11 cellular contexts compared by ENCODE assay signal in the genomic region with DNA sequence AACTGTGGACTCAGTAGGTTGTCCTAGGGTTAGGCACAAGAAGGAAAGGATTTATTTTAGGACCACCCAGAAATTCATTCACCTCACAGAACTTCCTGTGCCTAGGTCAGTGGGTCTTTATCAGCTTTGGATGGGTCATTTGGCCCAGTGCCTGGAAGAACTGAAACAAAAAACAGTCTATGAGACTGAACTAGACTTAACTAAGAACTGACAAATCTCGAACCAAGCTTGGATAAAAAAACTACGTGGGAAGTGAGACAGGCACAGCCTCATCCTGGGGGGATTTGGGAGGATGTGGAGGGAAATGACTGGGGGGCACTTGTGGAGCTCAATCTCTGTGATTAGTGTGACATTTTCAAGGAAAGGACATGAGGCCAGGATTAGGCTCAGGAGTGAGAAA. TPM values are rescaled to one million over a fixed set of nuclear protein-coding genes. Genes with fewer than 3 reads are reported as not detected.
DNase-seq lines count a peak whose midpoint lies in the region; ATAC-seq, FAIRE-seq and TF ChIP-seq lines count a peak whose summit lies in the region.
"Had no signal": no experiment of that assay in that cellular context is flagged by ENCODE, and none has a peak within 500 bp of the region (broad histone marks: within the 10 kb centered on the region; RNA-seq: fewer than 3 reads in every experiment).

No MANE protein-coding gene starts in this region.

- 29 to 43% methylated on average over 2 of the region's 2 CpGs for WGBS in heart right ventricle, 2 donors
- 59% methylated on average over 2 of the region's 2 CpGs for WGBS in GM12878 (ENCODE audit: insufficient coverage, insufficient replicate concordance, low lambda C conversion rate, missing lambda C conversion rate)

- peak overlapping the region; percentile 26; the same call in 1 of the 2 replicates for H3K9ac ChIP-seq in GM12878 (ENCODE audit: control insufficient read depth, insufficient read depth, low read length)

- no peaks in the 10 kb centered on the region for H3K27me3 Mint-ChIP-seq in natural killer cell (ENCODE audit: low read depth in 2 of 2)

- H3K4me3 ChIP-seq in heart right ventricle: no peak overlapping the region
- no peak overlapping the region for H3K4me3 ChIP-seq in GM12878
- H3K4me3 ChIP-seq in uterus: no peak overlapping the region
- H3K4me3 ChIP-seq: thyroid gland had no signal

- FAIRE-seq in GM12878 (lab: Jason Lieb, UNC): no peak

- H3K27ac ChIP-seq in heart right ventricle: peak overlapping the region in 9 of 10 donors; percentile 50 to 98 (median 97)
- H3K27ac ChIP-seq in GM12878 (ENCODE audit: control insufficient read depth, insufficient read depth): peak overlapping the region; percentile 83
- H3K27ac ChIP-seq in uterus: peak overlapping the region; percentile 95 to 98

- H3K9me3 Mint-ChIP-seq in natural killer cell: no peaks in the 10 kb centered on the region

- H3K27me3 ChIP-seq in heart right ventricle: no peaks in the 10 kb centered on the region
- no peaks in the 10 kb centered on the region for H3K27me3 ChIP-seq in GM12878 (replicated peaks in 1 of 2; ENCODE audit: control insufficient read depth in 2 of 2, insufficient read depth in 2 of 2, low read length in 1 of 2)
- H3K27me3 ChIP-seq in uterus: no peaks in the 10 kb centered on the region
- H3K27me3 ChIP-seq: BE2C, thyroid gland had no signal

- no peak for ATAC-seq in heart right ventricle
- ATAC-seq in left ventricle myocardium superior: no peak
- no peak for ATAC-seq in GM12878
- ATAC-seq in natural killer cell: no peak

- in situ Hi-C loops in GM12878 (cut with MboI): no loop called here

- peak overlapping the region; percentile 48 for H2AFZ ChIP-seq in GM12878 (ENCODE audit: control insufficient read depth, low read depth, low read length)

- peak overlapping the region; percentile 56 to 86 for H3K27ac Mint-ChIP-seq in natural killer cell

- POLR2A ChIA-PET in GM12878 (lab: Charles Lee): interaction anchor here (0.9 to 12.2 kb wide), 6 partner anchors 9 to 43 kb away, joined by 3 to 139 read pairs (median 12); partner anchors contain the start of genes AGBL5 and TMEM214

- CTCF ChIA-PET in GM12878 (lab: Yijun Ruan, JAX): interaction anchor here (1.5 to 4.0 kb wide), 5 partner anchors 8 to 229 kb away, joined by 4 to 36 read pairs (median 12); partner anchors contain the start of genes AGBL5 and KHK

- peaks cover 27% of the 10 kb centered on the region for H3K79me2 ChIP-seq in GM12878 (ENCODE audit: control insufficient read depth, insufficient read depth, low read length)

- H3K4me1 ChIP-seq in heart right ventricle: peaks cover 10 to 83% (median 69%) of the 10 kb centered on the region in 9 donors
- H3K4me1 ChIP-seq in GM12878 (ENCODE audit: control insufficient read depth, insufficient read depth, low read length): peaks cover 42% of the 10 kb centered on the region
- peaks cover 7 to 9% of the 10 kb centered on the region in 2 donors for H3K4me1 ChIP-seq in uterus

- H3K36me3 Mint-ChIP-seq in natural killer cell: no peaks in the 10 kb centered on the region

- RAD21 ChIA-PET in GM12878 (lab: Charles Lee; ENCODE audit: unreplicated experiment): interaction anchor here (1.4 to 2.8 kb wide), 3 partner anchors 8 to 23 kb away, joined by 3 to 22 read pairs (median 8); partner anchors contain the start of genes AGBL5 and KHK

- DNase-seq in heart right ventricle: peak in 1 of 2 donors; percentile 59
- no peak for DNase-seq in left ventricle myocardium superior
- DNase-seq in GM12878 (ENCODE audit: low read depth, low spot score): no peak
- no peak for DNase-seq in natural killer cell
- DNase-seq in uterus: no peak
- DNase-seq in NK-92 (lab: John Stamatoyannopoulos, UW; ENCODE audit: unreplicated experiment): no peak
- DNase-seq in amygdala (lab: John Stamatoyannopoulos, UW): no peak
- DNase-seq in SW 1271 (lab: John Stamatoyannopoulos, UW): no peak
- DNase-seq: BE2C, cerebellar nuclear complex, thyroid gland had no signal

- peak overlapping the region; percentile 49 for H3K4me2 ChIP-seq in GM12878 (ENCODE audit: control insufficient read depth, insufficient read depth)

- H3K9me3 ChIP-seq in heart right ventricle (no peaks in the 10 kb centered on the region), GM12878 (replicated peaks; ENCODE audit: control insufficient read depth, insufficient read depth, low read length) (no peaks in the 10 kb centered on the region), uterus (no peaks in the 10 kb centered on the region)
- H3K9me3 ChIP-seq: BE2C, thyroid gland had no signal

- peaks cover 0 to 17% (median 0%) of the 10 kb centered on the region in 9 donors for H3K36me3 ChIP-seq in heart right ventricle
- peaks cover 0 to 5% of the 10 kb centered on the region in 2 experiments; a peak in 2 of 4 replicates for H3K36me3 ChIP-seq in GM12878 (ENCODE audit: control insufficient read depth in 2 of 2, insufficient read depth in 2 of 2, low read length in 1 of 2)
- no peaks in the 10 kb centered on the region for H3K36me3 ChIP-seq in uterus

- no TSS peak for BruUV-seq in GM12878 (replicated peaks; lab: Mats Ljungman, UMichigan)

- no peak for TF ChIP-seq EP300 in GM12878 (IDR thresholded peaks at IDR 0.05; ENCODE audit: borderline replicate concordance in 1 of 2, control insufficient read depth in 1 of 2, low read depth in 2 of 2, low read length in 2 of 2)

- TF ChIP-seq RAD21 in GM12878 (IDR thresholded peaks at IDR 0.05; ENCODE audit: insufficient read depth, low read depth, low read length): no peak

- H3K4me1 Mint-ChIP-seq in natural killer cell: peaks cover 48 to 68% of the 10 kb centered on the region in 2 donors

- SMC1A ChIA-PET in GM12878 (lab: Charles Lee; ENCODE audit: uncharacterized antibody, unreplicated experiment): interaction anchor here (0.8 to 5.4 kb wide), 6 partner anchors 11 to 40 kb away, joined by 3 to 33 read pairs (median 4); partner anchors contain the start of genes AGBL5 and TMEM214

- H3K4me3 Mint-ChIP-seq in natural killer cell: no peak overlapping the region

- TF ChIP-seq CTCF in heart right ventricle (IDR thresholded peaks at IDR 0.05): no peak
- no peak for TF ChIP-seq CTCF in GM12878 (IDR thresholded peaks at IDR 0.05 in 2 of 3, conservative IDR thresholded peaks at IDR 0.05 in 1 of 3; ENCODE audit: control insufficient read depth in 2 of 3, extremely low read depth in 1 of 3, insufficient read depth in 1 of 3, low read depth in 3 of 3, low read length in 3 of 3)
- no peak for TF ChIP-seq CTCF in natural killer cell (IDR thresholded peaks at IDR 0.05)
- no peak for TF ChIP-seq CTCF in uterus (IDR thresholded peaks at IDR 0.05)

- TF ChIP-seq POLR2A in GM12878 (IDR thresholded peaks at IDR 0.05; ENCODE audit: low read depth, low read length) (no peak), uterus (IDR thresholded peaks at IDR 0.05) (no peak)

- intact Hi-C loops in heart right ventricle (cut with DNase I): no loop called here
- intact Hi-C loops in left ventricle myocardium superior (cut with micrococcal nuclease): no loop called here
- intact Hi-C loops in GM12878 (cut with micrococcal nuclease; ENCODE audit: unreplicated experiment): no loop called here
- intact Hi-C loops in natural killer cell (cut with micrococcal nuclease): no loop called here
- intact Hi-C loops in uterus (cut with DNase I; ENCODE audit: low total_unique reads): no loop called here

- no peaks in the 10 kb centered on the region for H4K20me1 ChIP-seq in GM12878 (ENCODE audit: control insufficient read depth, insufficient read depth)

RNA-seq across cellular contexts. Expression of gene OST4, which starts 2.3 kb away (rescaled TPM):
- total RNA-seq in heart right ventricle: 100 to 1,000 TPM; 342 to 457 (median 388) TPM
- 100 to 1,000 TPM; 336 to 456 TPM for polyA plus RNA-seq in heart right ventricle
- 374 TPM for total RNA-seq in left ventricle myocardium superior
- total RNA-seq in GM12878 (2013; cell fraction: nucleolus; rRNA removed): 58.6 and 59.4 TPM in 2 replicates
- total RNA-seq in GM12878 (2014; rRNA removed): 340 and 392 TPM in 2 replicates
- 403 TPM in 2 replicates for total RNA-seq in GM12878 (2014; rRNA removed; fragmentation: Illumina TruSeq; extraction: Trizol)
- 270 and 278 TPM in 2 replicates for total RNA-seq in GM12878 (2021)
- 326 TPM for polyA plus RNA-seq in GM12878 (2011; ENCODE audit: low read depth)
- 316 and 381 TPM in 2 replicates for polyA plus RNA-seq in GM12878 (2011; rRNA removed)
- 604 and 833 TPM in 2 replicates for polyA plus RNA-seq in GM12878 (2011; cell fraction: cytosol; rRNA removed)
- polyA plus RNA-seq in GM12878 (2011; cell fraction: nucleus; rRNA removed): 244 and 362 TPM in 2 replicates
- polyA plus RNA-seq in GM12878 (2012): 531 and 635 TPM in 2 replicates
- polyA plus RNA-seq in GM12878 (2014; fragmentation: Illumina TruSeq; extraction: Trizol): 406 and 566 TPM in 2 replicates
- polyA plus RNA-seq in GM12878 (2014; fragmentation: Nextera tagmentation; extraction: Ambion mirVana): 1,000 to 10,000 TPM; 1,505 to 1,543 TPM
- 418 and 479 TPM in 2 replicates for polyA plus RNA-seq in GM12878 (2014; rRNA removed)
- 100 to 1,000 TPM; 786 to 858 TPM for polyA plus RNA-seq in GM12878 (2016; fragmentation: Nextera tagmentation; extraction: Ambion mirVana)
- polyA minus RNA-seq in GM12878 (2011; rRNA and poly(A)+ RNA removed): 311 and 352 TPM in 2 replicates
- polyA minus RNA-seq in GM12878 (2011; cell fraction: cytosol; rRNA and poly(A)+ RNA removed): 287 and 325 TPM in 2 replicates
- 66.0 and 76.3 TPM in 2 replicates for polyA minus RNA-seq in GM12878 (2011; cell fraction: nucleus; rRNA and poly(A)+ RNA removed)
- total RNA-seq in natural killer cell: 100 to 1,000 TPM; 178 to 207 (median 192) TPM
- 100 to 1,000 TPM in 3 of 4 donors, 10 to 100 TPM in 1; 76.3 to 387 (median 237) TPM for total RNA-seq in uterus

RNA-seq across cellular contexts. Expression of gene EMILIN1, which starts 4.6 kb away (rescaled TPM):
- total RNA-seq in heart right ventricle: 10 to 100 TPM in 7 of 10 donors, 1 to 10 TPM in 3; 6.8 to 53.2 (median 12.2) TPM
- polyA plus RNA-seq in heart right ventricle: 10 to 100 TPM; 40.8 to 41.0 TPM
- 15.7 TPM for total RNA-seq in left ventricle myocardium superior
- total RNA-seq in GM12878 (2013; cell fraction: nucleolus; rRNA removed): 0.81 and 0.83 TPM in 2 replicates
- 1.7 and 2.3 TPM in 2 replicates for total RNA-seq in GM12878 (2014; rRNA removed)
- total RNA-seq in GM12878 (2014; rRNA removed; fragmentation: Illumina TruSeq; extraction: Trizol): 0.18 TPM in 2 replicates
- total RNA-seq in GM12878 (2021): 1.6 and 1.7 TPM in 2 replicates
- polyA plus RNA-seq in GM12878 (2011; ENCODE audit: low read depth): 0.24 TPM
- 0.26 and 0.38 TPM in 2 replicates for polyA plus RNA-seq in GM12878 (2011; rRNA removed)
- 0.58 and 1.7 TPM in 2 replicates for polyA plus RNA-seq in GM12878 (2011; cell fraction: cytosol; rRNA removed)
- 2.9 and 4.4 TPM in 2 replicates for polyA plus RNA-seq in GM12878 (2011; cell fraction: nucleus; rRNA removed)
- polyA plus RNA-seq in GM12878 (2012): 0.41 and 0.98 TPM in 2 replicates
- 0.01 TPM in 1 of 2 replicates, not detected in the other for polyA plus RNA-seq in GM12878 (2014; fragmentation: Illumina TruSeq; extraction: Trizol)
- not detected for polyA plus RNA-seq in GM12878 (2014; fragmentation: Nextera tagmentation; extraction: Ambion mirVana)
- 1.2 TPM in 2 replicates for polyA plus RNA-seq in GM12878 (2014; rRNA removed)
- 1 to 10 TPM; 1.1 to 1.8 TPM for polyA plus RNA-seq in GM12878 (2016; fragmentation: Nextera tagmentation; extraction: Ambion mirVana)
- 0.22 and 0.98 TPM in 2 replicates for polyA minus RNA-seq in GM12878 (2011; rRNA and poly(A)+ RNA removed)
- 0.62 and 0.67 TPM in 2 replicates for polyA minus RNA-seq in GM12878 (2011; cell fraction: cytosol; rRNA and poly(A)+ RNA removed)
- 1.9 and 2.1 TPM in 2 replicates for polyA minus RNA-seq in GM12878 (2011; cell fraction: nucleus; rRNA and poly(A)+ RNA removed)
- total RNA-seq in natural killer cell: under 1 TPM; 0.31 to 0.78 (median 0.41) TPM
- total RNA-seq in uterus: 100 to 1,000 TPM; 107 to 377 (median 224) TPM

RNA-seq across cellular contexts. Expression of gene KHK, which starts 12.8 kb away (rescaled TPM):
- total RNA-seq in heart right ventricle: 1 to 10 TPM in 9 of 10 donors, under 1 TPM in 1; 0.32 to 4.6 (median 2.3) TPM
- polyA plus RNA-seq in heart right ventricle: 1 to 10 TPM; 2.2 TPM
- total RNA-seq in left ventricle myocardium superior: 4.0 TPM
- total RNA-seq in GM12878 (2013; cell fraction: nucleolus; rRNA removed): 1.3 and 2.1 TPM in 2 replicates
- total RNA-seq in GM12878 (2014; rRNA removed): 4.8 and 5.4 TPM in 2 replicates
- total RNA-seq in GM12878 (2014; rRNA removed; fragmentation: Illumina TruSeq; extraction: Trizol): 2.6 and 2.7 TPM in 2 replicates
- total RNA-seq in GM12878 (2021): 7.7 and 7.8 TPM in 2 replicates
- 0.91 TPM for polyA plus RNA-seq in GM12878 (2011; ENCODE audit: low read depth)
- polyA plus RNA-seq in GM12878 (2011; rRNA removed): 2.2 and 2.6 TPM in 2 replicates
- 4.4 and 5.2 TPM in 2 replicates for polyA plus RNA-seq in GM12878 (2011; cell fraction: cytosol; rRNA removed)
- polyA plus RNA-seq in GM12878 (2011; cell fraction: nucleus; rRNA removed): 8.7 and 9.6 TPM in 2 replicates
- 1.7 and 2.5 TPM in 2 replicates for polyA plus RNA-seq in GM12878 (2012)
- 1.5 and 3.6 TPM in 2 replicates for polyA plus RNA-seq in GM12878 (2014; fragmentation: Illumina TruSeq; extraction: Trizol)
- polyA plus RNA-seq in GM12878 (2014; fragmentation: Nextera tagmentation; extraction: Ambion mirVana): 1 to 10 TPM in 1 of 2 experiments, under 1 TPM in 1; 0.31 to 1.6 TPM
- polyA plus RNA-seq in GM12878 (2014; rRNA removed): 4.2 and 4.7 TPM in 2 replicates
- 10 to 100 TPM; 11.2 to 11.8 TPM for polyA plus RNA-seq in GM12878 (2016; fragmentation: Nextera tagmentation; extraction: Ambion mirVana)
- 2.7 and 5.6 TPM in 2 replicates for polyA minus RNA-seq in GM12878 (2011; rRNA and poly(A)+ RNA removed)
- polyA minus RNA-seq in GM12878 (2011; cell fraction: cytosol; rRNA and poly(A)+ RNA removed): 0.94 and 1.8 TPM in 2 replicates
- 2.9 and 5.7 TPM in 2 replicates for polyA minus RNA-seq in GM12878 (2011; cell fraction: nucleus; rRNA and poly(A)+ RNA removed)
- total RNA-seq in natural killer cell: 1 to 10 TPM; 3.7 to 4.0 (median 3.8) TPM
- 10 to 100 TPM in 1 of 4 donors, 1 to 10 TPM in 3; 1.0 to 21.6 (median 5.4) TPM for total RNA-seq in uterus

RNA-seq across cellular contexts. Expression of gene AGBL5, which starts 22.3 kb away (rescaled TPM):
- total RNA-seq in heart right ventricle: 10 to 100 TPM in 6 of 10 donors, 1 to 10 TPM in 4; 7.9 to 16.8 (median 11.7) TPM
- 1 to 10 TPM; 4.2 to 6.5 TPM for polyA plus RNA-seq in heart right ventricle
- total RNA-seq in left ventricle myocardium superior: 9.4 TPM
- 17.2 and 18.0 TPM in 2 replicates for total RNA-seq in GM12878 (2013; cell fraction: nucleolus; rRNA removed)
- total RNA-seq in GM12878 (2014; rRNA removed): 15.2 and 15.4 TPM in 2 replicates
- total RNA-seq in GM12878 (2014; rRNA removed; fragmentation: Illumina TruSeq; extraction: Trizol): 14.0 and 14.1 TPM in 2 replicates
- total RNA-seq in GM12878 (2021): 19.5 and 23.7 TPM in 2 replicates
- polyA plus RNA-seq in GM12878 (2011; ENCODE audit: low read depth): 9.1 TPM
- 24.9 and 28.5 TPM in 2 replicates for polyA plus RNA-seq in GM12878 (2011; rRNA removed)
- 35.3 and 36.2 TPM in 2 replicates for polyA plus RNA-seq in GM12878 (2011; cell fraction: cytosol; rRNA removed)
- polyA plus RNA-seq in GM12878 (2011; cell fraction: nucleus; rRNA removed): 31.1 and 32.2 TPM in 2 replicates
- 14.8 and 15.1 TPM in 2 replicates for polyA plus RNA-seq in GM12878 (2012)
- polyA plus RNA-seq in GM12878 (2014; fragmentation: Illumina TruSeq; extraction: Trizol): 20.7 and 23.9 TPM in 2 replicates
- polyA plus RNA-seq in GM12878 (2014; fragmentation: Nextera tagmentation; extraction: Ambion mirVana): 1 to 10 TPM; 1.9 to 3.2 TPM
- polyA plus RNA-seq in GM12878 (2014; rRNA removed): 13.9 and 18.5 TPM in 2 replicates
- polyA plus RNA-seq in GM12878 (2016; fragmentation: Nextera tagmentation; extraction: Ambion mirVana): 10 to 100 TPM; 26.0 TPM
- 24.9 and 43.0 TPM in 2 replicates for polyA minus RNA-seq in GM12878 (2011; rRNA and poly(A)+ RNA removed)
- polyA minus RNA-seq in GM12878 (2011; cell fraction: cytosol; rRNA and poly(A)+ RNA removed): 11.8 and 14.3 TPM in 2 replicates
- 15.0 and 17.7 TPM in 2 replicates for polyA minus RNA-seq in GM12878 (2011; cell fraction: nucleus; rRNA and poly(A)+ RNA removed)
- 10 to 100 TPM in 2 of 3 donors, 1 to 10 TPM in 1; 10.0 to 12.0 (median 10.8) TPM for total RNA-seq in natural killer cell
- 10 to 100 TPM in 2 of 4 donors, 1 to 10 TPM in 1, under 1 TPM in 1; 0.77 to 26.2 (median 10.8) TPM for total RNA-seq in uterus

RNA-seq across cellular contexts. Expression of gene TMEM214, which starts 41.0 kb away (rescaled TPM):
- total RNA-seq in heart right ventricle (10 to 100 TPM; 24.7 to 53.4 (median 28.0) TPM), left ventricle myocardium superior (30.9 TPM), GM12878 (2014; rRNA removed) (21.9 and 25.8 TPM in 2 replicates), GM12878 (2014; rRNA removed; fragmentation: Illumina TruSeq; extraction: Trizol) (26.3 and 28.9 TPM in 2 replicates), GM12878 (2021) (75.4 and 79.2 TPM in 2 replicates), natural killer cell (10 to 100 TPM; 64.9 to 81.1 (median 79.2) TPM), uterus (10 to 100 TPM; 16.1 to 96.2 (median 66.5) TPM)
- polyA plus RNA-seq in heart right ventricle (10 to 100 TPM; 41.5 to 48.6 TPM), GM12878 (2011; rRNA removed) (21.8 and 43.2 TPM in 2 replicates), GM12878 (2014; fragmentation: Illumina TruSeq; extraction: Trizol) (60.1 and 64.3 TPM in 2 replicates), GM12878 (2014; fragmentation: Nextera tagmentation; extraction: Ambion mirVana) (10 to 100 TPM; 10.4 to 17.6 TPM), GM12878 (2014; rRNA removed) (46.8 and 56.2 TPM in 2 replicates), GM12878 (2016; fragmentation: Nextera tagmentation; extraction: Ambion mirVana) (10 to 100 TPM; 52.5 to 56.0 TPM)
- total RNA-seq in GM12878 (2013; cell fraction: nucleolus; rRNA removed): 151 and 159 TPM in 2 replicates
- 51.4 TPM for polyA plus RNA-seq in GM12878 (2011; ENCODE audit: low read depth)
- polyA plus RNA-seq in GM12878 (2011; cell fraction: cytosol; rRNA removed): 78.8 and 90.1 TPM in 2 replicates
- 213 and 313 TPM in 2 replicates for polyA plus RNA-seq in GM12878 (2011; cell fraction: nucleus; rRNA removed)
- 66.8 and 72.8 TPM in 2 replicates for polyA plus RNA-seq in GM12878 (2012)
- polyA minus RNA-seq in GM12878 (2011; rRNA and poly(A)+ RNA removed): 83.3 and 151 TPM in 2 replicates
- polyA minus RNA-seq in GM12878 (2011; cell fraction: cytosol; rRNA and poly(A)+ RNA removed): 40.1 and 40.5 TPM in 2 replicates
- polyA minus RNA-seq in GM12878 (2011; cell fraction: nucleus; rRNA and poly(A)+ RNA removed): 99.1 and 142 TPM in 2 replicates
